Comparison of ENCODE assay signal across 8 cellular contexts in genomic region chrX:7043796-7044433, GRCh38.
A peak's percentile ranks its signal among the peaks of the same experiment; 100 is the strongest.
DNase-seq lines count a peak whose midpoint lies in the region; FAIRE-seq and TF ChIP-seq lines count a peak whose summit lies in the region.
"Not testable (repeated sequence)": the region's sequence is repeated elsewhere in the genome, so short reads cannot be mapped to it uniquely, and the experiment has no call there.

No MANE protein-coding gene starts in this region.

- FAIRE-seq in G401.6 (lab: Jason Lieb, UNC) = peak; percentile 82
- not testable (repeated sequence) for FAIRE-seq in keratinocyte (lab: Jason Lieb, UNC)

- not testable (repeated sequence) for H3K27me3 Mint-ChIP-seq in chondrocyte (ENCODE audit: low read depth)

- H3K9me1 ChIP-seq in keratinocyte (ENCODE audit: control insufficient read depth, extremely low read depth, insufficient read depth, low read length) = not testable (repeated sequence)

- H3K27me3 ChIP-seq in AG04450 (ENCODE audit: control insufficient read depth, insufficient read depth, low read length); keratinocyte (ENCODE audit: control insufficient read depth, extremely low read depth, insufficient read depth, low read length): not testable (repeated sequence)

- H3K4me2 ChIP-seq in keratinocyte (ENCODE audit: control insufficient read depth, extremely low read depth, insufficient read depth, low read depth, low read length) = peak overlapping the region; percentile 45

- peak; percentile 15 for DNase-seq in AG04450 (ENCODE audit: low read depth, low spot score)
- peak; percentile 48 for DNase-seq in M059J (ENCODE audit: low read depth)
- DNase-seq in amniotic stem cell (lab: John Stamatoyannopoulos, UW) = peak; percentile 31
- not testable (repeated sequence) for DNase-seq in chondrocyte (ENCODE audit: low spot score); keratinocyte (ENCODE audit: low read depth, low spot score)
- peak; percentile 74 for DNase-seq in fibroblast of mammary gland (ENCODE audit: low read depth)
- peak; percentile 40 for DNase-seq in renal cortical epithelial cell (ENCODE audit: low read depth)

- H3K9ac ChIP-seq in keratinocyte (ENCODE audit: control insufficient read depth, extremely low read depth, insufficient read depth, low read length) = not testable (repeated sequence)

- H3K9me3 Mint-ChIP-seq in chondrocyte (ENCODE audit: low read depth) = not testable (repeated sequence)

- H3K36me3 ChIP-seq in keratinocyte (ENCODE audit: control insufficient read depth in 2 of 2, extremely low read depth in 1 of 2, insufficient read depth in 2 of 2, low read length in 2 of 2) = not testable (repeated sequence)

- not testable (repeated sequence) for H4K20me1 ChIP-seq in keratinocyte (ENCODE audit: control insufficient read depth, extremely low read depth, insufficient read depth, low read length)

- H3K9me3 ChIP-seq in AG04450 (ENCODE audit: control insufficient read depth, insufficient read depth, low read length); keratinocyte (ENCODE audit: control insufficient read depth, low read depth, low read length): not testable (repeated sequence)

- POLR2A ChIA-PET in AG04450 (lab: Yijun Ruan, JAX) = not testable (repeated sequence)

- not testable (repeated sequence) for H3K4me1 ChIP-seq in keratinocyte (ENCODE audit: control insufficient read depth, extremely low read depth, insufficient read depth, low read length)

- not testable (repeated sequence) for H3K36me3 Mint-ChIP-seq in chondrocyte (ENCODE audit: low read depth)

- H3K4me1 Mint-ChIP-seq in chondrocyte (ENCODE audit: low read depth) = peaks cover 35% of the 10 kb centered on the region

- H3K27ac Mint-ChIP-seq in chondrocyte (ENCODE audit: unreplicated experiment) = peak overlapping the region; percentile 86

- dilution Hi-C loops in keratinocyte (cut with MboI; ENCODE audit: extremely low pct_ligation_motif_present, low sequenced_read_pairs) = not testable (repeated sequence)

- not testable (repeated sequence) for H3K27ac ChIP-seq in AG04450 (ENCODE audit: low read depth, low read length)
- peak overlapping the region; percentile 26 for H3K27ac ChIP-seq in keratinocyte (ENCODE audit: control insufficient read depth, insufficient read depth, low read length)

- CTCF ChIA-PET in AG04450 (lab: Charles Lee) = not testable (repeated sequence)

- not testable (repeated sequence) for H3K4me3 Mint-ChIP-seq in chondrocyte (ENCODE audit: unreplicated experiment)

- H3K4me3 ChIP-seq in AG04450 (ENCODE audit: low read depth, low read length); fibroblast of mammary gland (ENCODE audit: control insufficient read depth, low read depth, low read length); keratinocyte (ENCODE audit: control insufficient read depth in 2 of 3, extremely low read depth in 1 of 3, insufficient read depth in 2 of 3, low read depth in 1 of 3, low read length in 3 of 3): not testable (repeated sequence)

- H2AFZ ChIP-seq in keratinocyte (ENCODE audit: control insufficient read depth, low read length) = not testable (repeated sequence)

- not testable (repeated sequence) for H3K79me2 ChIP-seq in keratinocyte (ENCODE audit: control insufficient read depth, insufficient read depth, low read length)

- not testable (repeated sequence) for TF ChIP-seq CTCF in AG04450 (IDR thresholded peaks at IDR 0.05; ENCODE audit: low read depth, low read length); chondrocyte (IDR thresholded peaks at IDR 0.05); fibroblast of mammary gland (conservative IDR thresholded peaks at IDR 0.05; ENCODE audit: control insufficient read depth, insufficient read depth, low read depth, low read length); keratinocyte (optimal IDR thresholded peaks at IDR 0.05 in 1 of 3, IDR thresholded peaks at IDR 0.05 in 1 of 3, conservative IDR thresholded peaks at IDR 0.05 in 1 of 3; ENCODE audit: extremely low read depth in 1 of 3, insufficient read depth in 2 of 3, low read length in 3 of 3)
